In genomic region chr15:64825431-64826294, GRCh38 we compare ENCODE assay signal across 8 cellular contexts. TPM values are rescaled to one million over a fixed set of nuclear protein-coding genes. Genes with fewer than 3 reads are reported as not detected.
DNase-seq lines count a peak whose midpoint lies in the region; ATAC-seq and TF ChIP-seq lines count a peak whose summit lies in the region.

TSS of gene PIF1 (minus strand) at chr15:64825647. CDS start at chr15:64824335, 1,312 bp downstream.

- ATAC-seq in GM18517 (IDR thresholded peaks at IDR 0.05; ENCODE audit: unreplicated experiment) (peak; percentile 85), HG03039 (IDR thresholded peaks at IDR 0.05; ENCODE audit: unreplicated experiment) (peak; percentile 83)

- no peak for TF ChIP-seq CTCF in astrocyte of the cerebellum (IDR thresholded peaks at IDR 0.05; ENCODE audit: low read depth, low read length, missing control alignments)

- DNase-seq in NCI-H2081 (lab: John Stamatoyannopoulos, UW), result peak; percentile 95 to 98
- DNase-seq in T-helper 9 cell, result peak; percentile 74
- peak; percentile 98 for DNase-seq in astrocyte of the cerebellum (ENCODE audit: low read depth)
- DNase-seq in hepatic stellate cell (ENCODE audit: low spot score), result peak; percentile 96
- peak; percentile 98 for DNase-seq in renal cortical epithelial cell (ENCODE audit: low read depth)
- no peak for DNase-seq in cortex of kidney (lab: John Stamatoyannopoulos, UW)

- in situ Hi-C loops in astrocyte of the cerebellum (cut with HindIII; ENCODE audit: low sequenced_read_pairs), result no loop called here

- H3K4me3 ChIP-seq in astrocyte of the cerebellum (ENCODE audit: low read depth, low read length), result peak within 1 kb of the TSS; percentile 55

RNA-seq across cellular contexts. Expression of gene PIF1, which starts in this region (rescaled TPM):
- 0.60 and 5.7 TPM in 2 replicates for total RNA-seq in renal cortical epithelial cell
